ENCODE assay signal across 12 cellular contexts in the genomic region with DNA sequence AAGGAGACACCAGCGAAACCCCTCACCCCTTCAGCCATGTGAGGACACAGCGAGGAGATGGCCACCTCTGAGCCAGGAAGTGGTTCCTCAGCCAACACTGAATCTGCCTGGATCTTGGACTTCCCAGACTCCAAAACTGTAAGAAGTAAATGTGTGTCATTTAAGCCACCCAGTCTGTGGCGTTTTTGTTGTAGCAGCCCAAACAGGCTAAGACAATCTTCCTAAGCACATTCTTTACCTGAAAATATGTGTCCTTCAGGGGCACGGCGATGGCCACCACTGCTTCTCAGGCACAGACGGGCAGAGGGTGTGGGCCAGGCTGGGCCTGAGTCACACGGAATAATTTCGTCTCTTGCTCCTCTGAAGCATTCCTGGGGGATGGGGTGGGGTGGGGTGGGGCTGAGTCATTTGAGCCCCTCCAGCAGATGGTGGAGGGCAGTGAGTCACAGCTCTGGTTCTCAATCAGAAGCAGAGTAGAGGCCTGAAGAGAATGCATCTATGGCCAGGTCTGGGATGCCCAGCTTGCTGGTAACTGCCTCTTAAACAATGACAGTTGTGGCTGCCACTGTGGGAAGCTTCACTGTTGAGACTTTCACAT.
DNase-seq lines count a peak whose midpoint lies in the region; ATAC-seq and TF ChIP-seq lines count a peak whose summit lies in the region.
"Had no signal": no experiment of that assay in that cellular context is flagged by ENCODE, and none has a peak within 500 bp of the region (broad histone marks: within the 10 kb centered on the region; RNA-seq: fewer than 3 reads in every experiment).

No MANE protein-coding gene starts in this region.

- H3K36me3 ChIP-seq in A673 (ENCODE audit: insufficient read depth, low read length, poor library complexity, severe bottlenecking): no peaks in the 10 kb centered on the region
- H3K36me3 ChIP-seq in adipocyte (ENCODE audit: control insufficient read depth, insufficient read depth, low read length, severe bottlenecking): no peaks in the 10 kb centered on the region
- no peaks in the 10 kb centered on the region for H3K36me3 ChIP-seq in left lung

- H2AFZ ChIP-seq in H9 (ENCODE audit: low read length): no peak overlapping the region

- H3K56ac ChIP-seq in H9 (ENCODE audit: insufficient read length, low read depth, low read length): no peak overlapping the region

- H3K4me3 ChIP-seq in A673 (ENCODE audit: low read depth, low read length, poor library complexity, severe bottlenecking) (no peak overlapping the region), adipocyte (ENCODE audit: low read length) (no peak overlapping the region), left lung (no peak overlapping the region)

- H2BK120ac ChIP-seq in H9 (ENCODE audit: low read depth, low read length, poor library complexity, severe bottlenecking): no peak overlapping the region

- no peaks in the 10 kb centered on the region for H3K23me2 ChIP-seq in H9 (ENCODE audit: insufficient read length, low read depth, low read length, poor library complexity, severe bottlenecking)

- intact Hi-C loops in A673 (cut with micrococcal nuclease; ENCODE audit: unreplicated experiment) (no loop called here), left lung (cut with DNase I) (no loop called here)

- no peak overlapping the region for H3K9ac ChIP-seq in H9 (ENCODE audit: extremely low read depth, insufficient read length, low read length)
- peak overlapping the region; percentile 80 for H3K9ac ChIP-seq in adipocyte (ENCODE audit: low read length)

- no peak overlapping the region for H3K18ac ChIP-seq in H9 (ENCODE audit: insufficient read length, low read depth, low read length)

- H4K5ac ChIP-seq in H9 (ENCODE audit: insufficient read length, low read depth, low read length): no peak overlapping the region

- H3T11ph ChIP-seq in H9 (ENCODE audit: low read length): no peak overlapping the region

- H4K91ac ChIP-seq in H9 (ENCODE audit: insufficient read length, low read depth, low read length): no peak overlapping the region

- no TSS peak for BruUV-seq in A673 (replicated peaks; lab: Mats Ljungman, UMichigan)

- H2BK5ac ChIP-seq in H9 (ENCODE audit: insufficient read length, low read length): no peak overlapping the region

- H3K4me2 ChIP-seq in H9 (ENCODE audit: insufficient read depth, insufficient read length, low read length): no peak overlapping the region

- H3K27me3 Mint-ChIP-seq in H9 (ENCODE audit: low read depth): peaks cover 4% of the 10 kb centered on the region; the same call in 1 of the 2 replicates

- peaks cover 2 to 25% (median 14%) of the 10 kb centered on the region in 3 experiments; a peak in 6 of 7 replicates for H3K36me3 Mint-ChIP-seq in H9 (ENCODE audit: insufficient read depth in 1 of 3, low read depth in 3 of 3)

- TF ChIP-seq CTCF in A673 (conservative IDR thresholded peaks at IDR 0.05; ENCODE audit: low read depth, low read length) (no peak), H9 (conservative IDR thresholded peaks at IDR 0.05) (no peak), left lung (IDR thresholded peaks at IDR 0.05) (no peak)

- no peak overlapping the region for H3K4ac ChIP-seq in H9 (ENCODE audit: low read depth, low read length)

- H3K4me3 Mint-ChIP-seq in H9: no peak overlapping the region
- H3K4me3 Mint-ChIP-seq: naive thymus-derived CD4-positive, alpha-beta T cell had no signal

- POLR2A ChIA-PET in A673 (lab: Charles Lee; ENCODE audit: low non-redundant PET): no interaction called here

- H3K27me3 ChIP-seq in A673 (replicated peaks; ENCODE audit: insufficient read depth, low read depth, low read length, poor library complexity) (no peaks in the 10 kb centered on the region), H9 (ENCODE audit: insufficient read depth, low read length) (no peaks in the 10 kb centered on the region), adipocyte (replicated peaks; ENCODE audit: control insufficient read depth, insufficient read depth, low read length) (no peaks in the 10 kb centered on the region), left lung (no peaks in the 10 kb centered on the region)

- H3K79me2 ChIP-seq in H9 (ENCODE audit: insufficient read depth, low read length): no peaks in the 10 kb centered on the region

- no peaks in the 10 kb centered on the region for H3K4me1 ChIP-seq in A673 (ENCODE audit: insufficient read depth, low read length, poor library complexity, severe bottlenecking)
- no peaks in the 10 kb centered on the region for H3K4me1 ChIP-seq in H9 (ENCODE audit: insufficient read depth, low read length)
- peaks cover 33% of the 10 kb centered on the region for H3K4me1 ChIP-seq in adipocyte (ENCODE audit: control insufficient read depth, insufficient read depth, low read length)
- H3K4me1 ChIP-seq in left lung: no peaks in the 10 kb centered on the region

- H3K27ac ChIP-seq in A673 (ENCODE audit: low read depth, low read length, poor library complexity, severe bottlenecking) (no peak overlapping the region), H9 (ENCODE audit: insufficient read length, low read depth, low read length) (no peak overlapping the region), left lung (no peak overlapping the region)
- H3K27ac ChIP-seq: VCaP had no signal

- no peak overlapping the region for H2BK15ac ChIP-seq in H9 (ENCODE audit: low read depth, low read length)

- H3K9me3 ChIP-seq in A673 (ENCODE audit: low read depth, low read length, poor library complexity, severe bottlenecking): peaks cover 14% of the 10 kb centered on the region
- H3K9me3 ChIP-seq in H9 (ENCODE audit: control insufficient read depth, low read depth, low read length): no peaks in the 10 kb centered on the region
- peaks cover 4% of the 10 kb centered on the region for H3K9me3 ChIP-seq in adipocyte (ENCODE audit: control insufficient read depth, low read length)
- H3K9me3 ChIP-seq in left lung: peaks cover 0 to 3% of the 10 kb centered on the region in 2 donors

- H4K20me1 ChIP-seq in H9 (ENCODE audit: control insufficient read depth, insufficient read depth, insufficient read length): no peaks in the 10 kb centered on the region

- no peak overlapping the region for H4K8ac ChIP-seq in H9 (replicated peaks; ENCODE audit: insufficient read length, low read depth, low read length)

- no peak overlapping the region for H2BK20ac ChIP-seq in H9 (ENCODE audit: low read depth, low read length, poor library complexity, severe bottlenecking)

- WGBS in H9 (ENCODE audit: extremely low coverage, insufficient read length, low lambda C conversion rate): no CpG with 5 or more reads among the region's 8 CpGs

- ATAC-seq in left lung: peak; percentile 62
- no peak for ATAC-seq in HG02973 (IDR thresholded peaks at IDR 0.05; ENCODE audit: unreplicated experiment)
- ATAC-seq: naive thymus-derived CD4-positive, alpha-beta T cell had no signal

- peaks cover 18 to 20% of the 10 kb centered on the region in 2 experiments for H3K9me3 Mint-ChIP-seq in H9

- H2AK5ac ChIP-seq in H9 (ENCODE audit: insufficient read length, low read length): no peak overlapping the region

- no peaks in the 10 kb centered on the region for H3K4me1 Mint-ChIP-seq in H9

- no peak overlapping the region for H3K23ac ChIP-seq in H9 (ENCODE audit: insufficient read length, low read depth, low read length)

- DNase-seq in A673 (ENCODE audit: low spot score): peak; percentile 37
- DNase-seq in H9: peak; percentile 15
- peak; percentile 92 for DNase-seq in adipocyte (ENCODE audit: low read depth)
- no peak for DNase-seq in left lung
- no peak for DNase-seq in cerebellum (ENCODE audit: low spot score)
- no peak for DNase-seq in GM19240 (ENCODE audit: insufficient read length, low spot score)
- no peak for DNase-seq in T-helper 2 cell
- DNase-seq: H7; naive thymus-derived CD4-positive, alpha-beta T cell; NCI-H1417 treated with DMSO at 0.1 percent for 48 hours had no signal

- H2BK12ac ChIP-seq in H9 (ENCODE audit: insufficient read length, low read depth, low read length): no peak overlapping the region

- no peak overlapping the region for H3K14ac ChIP-seq in H9 (ENCODE audit: insufficient read depth, low read length)

- CTCF ChIA-PET in A673 (lab: Charles Lee): no interaction called here

- no peaks in the 10 kb centered on the region for H3K79me1 ChIP-seq in H9 (ENCODE audit: insufficient read depth, low read depth, low read length, poor library complexity, severe bottlenecking)

- no peak overlapping the region for H3K27ac Mint-ChIP-seq in H9
- H3K27ac Mint-ChIP-seq: naive thymus-derived CD4-positive, alpha-beta T cell had no signal

Comparison
In these comparisons a context has a peak if more than half of its experiments do, and no peak if none do; other contexts are left out.
1. DNase-seq: peak in A673 (single experiment), H9 (single experiment) and adipocyte (single experiment); none in left lung (0 of 2), cerebellum (single experiment), GM19240 (single experiment) and T-helper 2 cell (0 of 5).